1 cellular context compared by ENCODE assay signal in genomic region chr2:96805026-96805425, GRCh38.
TF ChIP-seq lines count a peak whose summit lies in the region.

No MANE protein-coding gene starts in this region.

TF ChIP-seq in HepG2, 621 proteins besides CTCF, POLR2A, EP300 and RAD21:
- TF ChIP-seq ZBTB44 (CRISPR knock-in tag; IDR thresholded peaks at IDR 0.05) = no peak
- TF ChIP-seq MXD3 (CRISPR knock-in tag; IDR thresholded peaks at IDR 0.05) = no peak
- no peak for TF ChIP-seq SALL2 (CRISPR knock-in tag; IDR thresholded peaks at IDR 0.05)
- no peak for TF ChIP-seq MEIS2 (CRISPR knock-in tag; IDR thresholded peaks at IDR 0.05)
- peak; percentile 33; the same call in 1 of the 2 replicates for TF ChIP-seq CHD4 (IDR thresholded peaks at IDR 0.05; ENCODE audit: borderline replicate concordance, low read length)
- TF ChIP-seq GATAD1 (CRISPR knock-in tag; IDR thresholded peaks at IDR 0.05) = no peak
- no peak for TF ChIP-seq FOXA1 (IDR thresholded peaks at IDR 0.05)
- no peak for TF ChIP-seq FOXA1 (CRISPR knock-in tag; IDR thresholded peaks at IDR 0.05)
- TF ChIP-seq TOE1 (CRISPR knock-in tag; IDR thresholded peaks at IDR 0.05) = no peak
- no peak for TF ChIP-seq ZNF547 (CRISPR knock-in tag; IDR thresholded peaks at IDR 0.05)
- TF ChIP-seq ZNF746 (CRISPR knock-in tag; IDR thresholded peaks at IDR 0.05) = no peak
- no peak for TF ChIP-seq ZNF20 (CRISPR knock-in tag; IDR thresholded peaks at IDR 0.05)
- no peak for TF ChIP-seq SIX4 (CRISPR knock-in tag; IDR thresholded peaks at IDR 0.05)
- TF ChIP-seq ZBTB40 (IDR thresholded peaks at IDR 0.05) = 0 out of 2 replicates have a peak, but pooled peaks have one; percentile 21
- TF ChIP-seq ZBTB40 (CRISPR knock-in tag; IDR thresholded peaks at IDR 0.05) = no peak
- no peak for TF ChIP-seq PHF21A (CRISPR knock-in tag; IDR thresholded peaks at IDR 0.05)
- no peak for TF ChIP-seq REL (CRISPR knock-in tag; conservative IDR thresholded peaks at IDR 0.05)
- TF ChIP-seq ZNF329 (CRISPR knock-in tag; IDR thresholded peaks at IDR 0.05; ENCODE audit: low read depth) = no peak
